Comparison of ENCODE assay signal across 17 cellular contexts in the genomic region with DNA sequence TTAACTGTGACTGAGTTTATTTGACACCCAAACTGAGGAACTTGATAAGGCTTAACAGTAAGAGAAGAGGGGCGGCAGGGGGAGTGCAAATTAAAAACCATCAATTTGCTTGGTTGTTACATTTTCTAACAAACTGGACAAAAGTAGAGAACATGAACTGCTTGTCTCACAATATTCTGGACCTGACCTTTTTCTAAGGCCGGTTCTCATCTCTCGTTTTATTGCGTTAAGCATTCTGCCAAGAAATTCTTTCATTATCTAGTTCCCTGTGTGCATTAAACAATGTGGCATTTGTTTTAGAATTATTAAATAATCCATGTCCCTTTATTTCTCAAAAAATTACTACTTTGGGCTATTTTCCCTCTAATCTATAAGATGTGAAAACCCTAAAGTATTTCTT.
A peak's percentile ranks its signal among the peaks of the same experiment; 100 is the strongest.
DNase-seq lines count a peak whose midpoint lies in the region; ATAC-seq and TF ChIP-seq lines count a peak whose summit lies in the region.
"Had no signal": no experiment of that assay in that cellular context is flagged by ENCODE, and none has a peak within 500 bp of the region (broad histone marks: within the 10 kb centered on the region; RNA-seq: fewer than 3 reads in every experiment).

No MANE protein-coding gene starts in this region.

- no peaks in the 10 kb centered on the region for H3K27me3 ChIP-seq in SK-N-SH (ENCODE audit: insufficient read depth)
- H3K27me3 ChIP-seq in heart left ventricle, result no peaks in the 10 kb centered on the region

- intact Hi-C loops in left ventricle myocardium superior (cut with micrococcal nuclease), result no loop called here
- intact Hi-C loops in heart left ventricle (cut with DNase I), result no loop called here
- intact Hi-C loops in sciatic nerve (cut with DNase I), result no loop called here

- no peaks in the 10 kb centered on the region for H3K79me2 ChIP-seq in SK-N-SH (ENCODE audit: insufficient read depth)

- TF ChIP-seq CTCF in SK-N-SH (IDR thresholded peaks at IDR 0.05) (no peak), heart left ventricle (IDR thresholded peaks at IDR 0.05) (no peak)

- CTCF ChIA-PET in SK-N-SH (lab: Yijun Ruan, JAX), result interaction anchor here (1.0 to 1.1 kb wide), 2 partner anchors 19 to 216 kb away, joined by 3 read pairs; no protein-coding TSS in a partner anchor

- WGBS in SK-N-SH (ENCODE audit: low lambda C conversion rate), result 39% methylated on average over 4 of the region's 4 CpGs
- WGBS in heart left ventricle, 4 donors, result 31 to 64% (median 35%) methylated on average over 4 of the region's 4 CpGs

- H3K9ac ChIP-seq in SK-N-SH, result no peak overlapping the region

- H3F3A ChIP-seq in SK-N-SH (replicated peaks; ENCODE audit: insufficient read depth), result no peaks in the 10 kb centered on the region

- POLR2A ChIA-PET in SK-N-SH (lab: Yijun Ruan, JAX), result no interaction called here

- H3K36me3 ChIP-seq in SK-N-SH (replicated peaks in 1 of 2; ENCODE audit: control insufficient read depth in 1 of 2, insufficient read depth in 2 of 2, low read length in 1 of 2), result no peaks in the 10 kb centered on the region
- H3K36me3 ChIP-seq in heart left ventricle, result no peaks in the 10 kb centered on the region

- no peak for TF ChIP-seq EP300 in SK-N-SH (IDR thresholded peaks at IDR 0.05; ENCODE audit: borderline replicate concordance in 1 of 2, low read depth in 1 of 2, low read length in 1 of 2)

- no peak for DNase-seq in SK-N-SH
- no peak for DNase-seq in left ventricle myocardium superior
- no peak for DNase-seq in heart left ventricle
- DNase-seq in sciatic nerve (ENCODE audit: low spot score), result no peak
- DNase-seq in SW480 (ENCODE audit: low spot score), result no peak
- DNase-seq: AML-193; CD4-positive, alpha-beta T cell; DMS79; GDM1; HCEC 1CT had no signal

- H2AFZ ChIP-seq in SK-N-SH (ENCODE audit: low read depth), result no peak overlapping the region
- H2AFZ ChIP-seq: GM23338 had no signal

- H3K9me2 ChIP-seq in SK-N-SH, result 0 out of 2 replicates have a peak, but pooled peaks cover 5% of the 10 kb centered on the region

- H4K20me1 ChIP-seq in SK-N-SH (ENCODE audit: insufficient read depth), result no peaks in the 10 kb centered on the region

- H3K4me2 ChIP-seq in SK-N-SH, result no peak overlapping the region
- H3K4me2 ChIP-seq: A549, GM23338 had no signal

- no peaks in the 10 kb centered on the region for H3K9me3 ChIP-seq in SK-N-SH
- H3K9me3 ChIP-seq in heart left ventricle, result peaks cover 0 to 8% (median 0%) of the 10 kb centered on the region in 12 donors
- H3K9me3 ChIP-seq: A549 had no signal

- ATAC-seq in SK-N-SH treated with all-trans-retinoic acid at 6 μM for 48 hours (no peak), left ventricle myocardium superior (peak; percentile 53), heart left ventricle (no peak), sciatic nerve (peak; percentile 55), esophagus mucosa (no peak)
- ATAC-seq: A549, GM23338 had no signal

- TF ChIP-seq RAD21 in SK-N-SH (IDR thresholded peaks at IDR 0.05; ENCODE audit: low read length), result no peak

- no peak overlapping the region for H3K4me3 ChIP-seq in SK-N-SH (ENCODE audit: low read depth in 2 of 2, low read length in 1 of 2)
- H3K4me3 ChIP-seq in heart left ventricle, result no peak overlapping the region
- H3K4me3 ChIP-seq: A549, GM23338 had no signal

- no peak for TF ChIP-seq POLR2A in heart left ventricle (IDR thresholded peaks at IDR 0.05)

- no peak overlapping the region for H3K27ac ChIP-seq in SK-N-SH (ENCODE audit: low read depth in 2 of 2, low read length in 1 of 2)
- H3K27ac ChIP-seq in heart left ventricle, result peak overlapping the region in 4 of 12 donors; percentile 15 to 40 (median 25)
- H3K27ac ChIP-seq: 22Rv1, A549, C4-2B, HL-60 had no signal

- H3K4me1 ChIP-seq in SK-N-SH (ENCODE audit: control insufficient read depth in 1 of 2, insufficient read depth in 2 of 2, low read depth in 1 of 2, low read length in 1 of 2) (no peaks in the 10 kb centered on the region), heart left ventricle (peaks cover 0 to 16% (median 8%) of the 10 kb centered on the region in 12 donors)
- H3K4me1 ChIP-seq: A549 had no signal

TF ChIP-seq in SK-N-SH treated with all-trans-retinoic acid at 6 μM for 48 hours, 23 proteins besides CTCF, POLR2A, EP300 and RAD21:
- 0 out of 2 replicates have a peak, but pooled peaks have one; percentile 19 for TF ChIP-seq ISL1 (CRISPR knock-in tag; IDR thresholded peaks at IDR 0.05)
- TF ChIP-seq ZFP30 (CRISPR knock-in tag; IDR thresholded peaks at IDR 0.05), result no peak

TF ChIP-seq in SK-N-SH, 30 proteins besides CTCF, POLR2A, EP300 and RAD21:
- TF ChIP-seq MAX (IDR thresholded peaks at IDR 0.05; ENCODE audit: low read depth), result no peak
- TF ChIP-seq TAF1 (IDR thresholded peaks at IDR 0.05; ENCODE audit: borderline replicate concordance, low read depth, low read length), result no peak
- TF ChIP-seq FOXM1 (IDR thresholded peaks at IDR 0.05; ENCODE audit: low read depth), result no peak
- TF ChIP-seq ELF1 (IDR thresholded peaks at IDR 0.05), result no peak
- TF ChIP-seq, protein P1, sequence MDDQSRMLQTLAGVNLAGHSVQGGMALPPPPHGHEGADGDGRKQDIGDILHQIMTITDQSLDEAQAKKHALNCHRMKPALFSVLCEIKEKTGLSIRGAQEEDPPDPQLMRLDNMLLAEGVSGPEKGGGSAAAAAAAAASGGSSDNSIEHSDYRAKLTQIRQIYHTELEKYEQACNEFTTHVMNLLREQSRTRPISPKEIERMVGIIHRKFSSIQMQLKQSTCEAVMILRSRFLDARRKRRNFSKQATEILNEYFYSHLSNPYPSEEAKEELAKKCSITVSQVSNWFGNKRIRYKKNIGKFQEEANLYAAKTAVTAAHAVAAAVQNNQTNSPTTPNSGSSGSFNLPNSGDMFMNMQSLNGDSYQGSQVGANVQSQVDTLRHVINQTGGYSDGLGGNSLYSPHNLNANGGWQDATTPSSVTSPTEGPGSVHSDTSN (IDR thresholded peaks at IDR 0.05), result no peak
- no peak for TF ChIP-seq FOSL2 (IDR thresholded peaks at IDR 0.05; ENCODE audit: borderline replicate concordance, low read depth)
- no peak for TF ChIP-seq USF2 (IDR thresholded peaks at IDR 0.05; ENCODE audit: borderline replicate concordance, low read depth, low read length)
- TF ChIP-seq GABPA (IDR thresholded peaks at IDR 0.05; ENCODE audit: low read depth), result no peak
- TF ChIP-seq CHD2 (IDR thresholded peaks at IDR 0.05; ENCODE audit: low read length, partially characterized antibody), result no peak
- TF ChIP-seq YY1 (IDR thresholded peaks at IDR 0.05; ENCODE audit: low read depth), result no peak

Comparison
In these comparisons a context has a peak if more than half of its experiments do, and no peak if none do; other contexts are left out.
1. ATAC-seq: peak in left ventricle myocardium superior (single experiment) and sciatic nerve (single experiment); none in SK-N-SH treated with all-trans-retinoic acid at 6 μM for 48 hours (single experiment), heart left ventricle (0 of 4) and esophagus mucosa (single experiment).